In genomic region chr16:66934839-66935318, GRCh38 we compare ENCODE assay signal across 8 cellular contexts. TPM values are rescaled to one million over a fixed set of nuclear protein-coding genes. Genes with fewer than 3 reads are reported as not detected.
DNase-seq lines count a peak whose midpoint lies in the region; ATAC-seq and TF ChIP-seq lines count a peak whose summit lies in the region.
"Not testable (repeated sequence)": the region's sequence is repeated elsewhere in the genome, so short reads cannot be mapped to it uniquely, and the experiment has no call there.

No MANE protein-coding gene starts in this region.

- H3K4me1 ChIP-seq in adrenal gland (replicated peaks in 1 of 2): peaks cover 20 to 42% of the 10 kb centered on the region in 2 donors
- H3K4me1 ChIP-seq in esophagus muscularis mucosa: peaks cover 37 to 58% (median 48%) of the 10 kb centered on the region in 4 donors
- H3K4me1 ChIP-seq in psoas muscle: peaks cover 36% of the 10 kb centered on the region
- H3K4me1 ChIP-seq in aorta (ENCODE audit: control insufficient read depth in 1 of 2, insufficient read depth in 2 of 2, low read length in 2 of 2): not testable (repeated sequence)

- TF ChIP-seq CTCF in adrenal gland (IDR thresholded peaks at IDR 0.05); esophagus muscularis mucosa (IDR thresholded peaks at IDR 0.05); lower leg skin (IDR thresholded peaks at IDR 0.05); psoas muscle (IDR thresholded peaks at IDR 0.05): not testable (repeated sequence)

- H3K27me3 ChIP-seq in adrenal gland; esophagus muscularis mucosa; psoas muscle (ENCODE audit: insufficient read depth in 3 of 3, low read length in 2 of 3); aorta (ENCODE audit: control insufficient read depth in 1 of 2, insufficient read depth in 2 of 2, low read length in 1 of 2): not testable (repeated sequence)

- WGBS in adrenal gland, 4 donors: 1 to 3% (median 1%) methylated on average over 18 to 22 of the region's 24 CpGs
- WGBS in esophagus muscularis mucosa: under 1% methylated on average over 24 of the region's 24 CpGs
- WGBS in lower leg skin, 2 donors: 2% methylated on average over 24 of the region's 24 CpGs
- WGBS in psoas muscle, 3 donors: 0 to 1% (median 0%) methylated on average over 15 to 19 of the region's 24 CpGs
- WGBS in aorta, 2 donors: 0% methylated on average over 18 to 21 of the region's 24 CpGs

- intact Hi-C loops in adrenal gland (cut with DNase I) (loop anchor here in 1 of 2 donors (5.0 kb wide), 1 partner anchor 38 kb away; no protein-coding TSS in a partner anchor), psoas muscle (cut with DNase I) (loop anchor here in 1 of 2 donors (5.0 kb wide), 1 partner anchor 38 kb away; no protein-coding TSS in a partner anchor)
- intact Hi-C loops in esophagus muscularis mucosa (cut with DNase I); lower leg skin (cut with DNase I; ENCODE audit: low total_unique reads); aorta (cut with DNase I): not testable (repeated sequence)

- not testable (repeated sequence) for TF ChIP-seq EP300 in esophagus muscularis mucosa (IDR thresholded peaks at IDR 0.05)

- not testable (repeated sequence) for TF ChIP-seq POLR2A in adrenal gland (IDR thresholded peaks at IDR 0.05); esophagus muscularis mucosa (IDR thresholded peaks at IDR 0.05; ENCODE audit: low read depth); lower leg skin (IDR thresholded peaks at IDR 0.05)

- peak; percentile 12 for ATAC-seq in GM18868 (IDR thresholded peaks at IDR 0.05; ENCODE audit: unreplicated experiment)
- ATAC-seq in HG03442 (IDR thresholded peaks at IDR 0.05; ENCODE audit: unreplicated experiment): peak; percentile 18
- peak; percentile 25 for ATAC-seq in SK-N-SH treated with all-trans-retinoic acid at 6 μM for 48 hours
- ATAC-seq in psoas muscle: peak in 2 of 4 donors; percentile 0 to 1
- not testable (repeated sequence) for ATAC-seq in aorta (ENCODE audit: low FRiP score)

- H3K27ac ChIP-seq in adrenal gland: peak overlapping the region; percentile 54 to 97 (median 85)
- peak overlapping the region; percentile 86 to 97 (median 93) for H3K27ac ChIP-seq in esophagus muscularis mucosa (replicated peaks in 1 of 4)
- peak overlapping the region; percentile 91 for H3K27ac ChIP-seq in psoas muscle
- peak overlapping the region in 1 of 2 donors; percentile 69 for H3K27ac ChIP-seq in aorta (ENCODE audit: low read depth in 1 of 2, low read length in 2 of 2)

- not testable (repeated sequence) for H3K9me3 ChIP-seq in adrenal gland (replicated peaks in 1 of 3); esophagus muscularis mucosa; psoas muscle; aorta (ENCODE audit: control insufficient read depth, low read length)

- H3K36me3 ChIP-seq in adrenal gland (replicated peaks in 1 of 2) (peaks cover 0 to 25% of the 10 kb centered on the region in 2 donors), esophagus muscularis mucosa (peaks cover 5 to 57% (median 38%) of the 10 kb centered on the region in 4 donors), psoas muscle (ENCODE audit: insufficient read depth in 1 of 2, low read depth in 1 of 2) (peaks cover 0 to 49% of the 10 kb centered on the region in 2 donors)
- not testable (repeated sequence) for H3K36me3 ChIP-seq in aorta (ENCODE audit: control insufficient read depth in 1 of 2, insufficient read depth in 2 of 2, low read length in 1 of 2)

- H3K4me3 ChIP-seq in adrenal gland (peak overlapping the region; percentile 80 to 89 (median 82)), esophagus muscularis mucosa (peak overlapping the region; percentile 77 to 99 (median 90)), lower leg skin (ENCODE audit: low read depth, poor library complexity, severe bottlenecking) (peak overlapping the region; percentile 85), psoas muscle (peak overlapping the region; percentile 91), aorta (ENCODE audit: low read length in 2 of 2) (peak overlapping the region; percentile 31 to 44)

- DNase-seq in adrenal gland; esophagus muscularis mucosa (ENCODE audit: extremely low spot score); lower leg skin (ENCODE audit: low spot score in 2 of 2); psoas muscle; aorta: not testable (repeated sequence)

RNA-seq across cellular contexts. Expression of gene CES2, which starts 0.4 kb away (rescaled TPM):
- total RNA-seq in adrenal gland: 100 to 1,000 TPM in 1 of 8 donors, 10 to 100 TPM in 7; 79.6 to 133 (median 90.5) TPM
- polyA plus RNA-seq in adrenal gland: 100 to 1,000 TPM in 1 of 3 donors, 10 to 100 TPM in 2; 28.8 to 119 (median 57.8) TPM
- 10 to 100 TPM; 22.0 to 29.7 (median 26.8) TPM for total RNA-seq in esophagus muscularis mucosa
- total RNA-seq in lower leg skin: 10 to 100 TPM; 37.4 to 90.2 (median 50.2) TPM
- total RNA-seq in psoas muscle: 10 to 100 TPM; 22.7 to 92.8 (median 57.6) TPM
- 10 to 100 TPM; 12.8 to 22.4 (median 21.6) TPM for polyA plus RNA-seq in psoas muscle
- 10 to 100 TPM; 32.7 to 42.1 TPM for total RNA-seq in aorta
- polyA plus RNA-seq in aorta: 10 to 100 TPM; 20.5 to 34.4 TPM

RNA-seq across cellular contexts. Expression of gene CIAO2B, which starts 0.7 kb away (rescaled TPM):
- 100 to 1,000 TPM in 2 of 8 donors, 10 to 100 TPM in 6; 80.7 to 177 (median 92.2) TPM for total RNA-seq in adrenal gland
- 100 to 1,000 TPM; 137 to 258 (median 141) TPM for polyA plus RNA-seq in adrenal gland
- total RNA-seq in esophagus muscularis mucosa: 100 to 1,000 TPM in 1 of 4 donors, 10 to 100 TPM in 3; 83.1 to 101 (median 95.5) TPM
- 10 to 100 TPM; 39.3 to 60.3 (median 55.4) TPM for total RNA-seq in lower leg skin
- total RNA-seq in psoas muscle: 100 to 1,000 TPM; 145 to 346 (median 248) TPM
- 100 to 1,000 TPM; 431 to 818 (median 460) TPM for polyA plus RNA-seq in psoas muscle
- 10 to 100 TPM; 51.9 to 62.4 TPM for total RNA-seq in aorta
- 100 to 1,000 TPM; 149 to 165 TPM for polyA plus RNA-seq in aorta

RNA-seq across cellular contexts. Expression of gene RRAD, which starts 9.5 kb away (rescaled TPM):
- total RNA-seq in adrenal gland (10 to 100 TPM in 5 of 8 donors, 1 to 10 TPM in 3; 6.3 to 46.1 (median 18.0) TPM), esophagus muscularis mucosa (10 to 100 TPM; 36.4 to 64.9 (median 55.4) TPM), lower leg skin (10 to 100 TPM in 2 of 4 donors, 1 to 10 TPM in 2; 5.9 to 34.3 (median 17.4) TPM), psoas muscle (1,000 to 10,000 TPM in 1 of 4 donors, 100 to 1,000 TPM in 3; 164 to 2,869 (median 749) TPM), aorta (10 to 100 TPM; 23.6 to 30.1 TPM)
- polyA plus RNA-seq in adrenal gland (10 to 100 TPM in 2 of 3 donors, under 1 TPM in 1; 0.66 to 52.5 (median 15.6) TPM), psoas muscle (100 to 1,000 TPM; 168 to 304 (median 293) TPM), aorta (10 to 100 TPM; 16.2 to 35.2 TPM)

RNA-seq across cellular contexts. Expression of gene CDH16, which starts 16.2 kb away (rescaled TPM):
- total RNA-seq in adrenal gland: under 1 TPM in 1 of 8 donors, not detected in 7; 0.69 TPM
- not detected for polyA plus RNA-seq in adrenal gland
- under 1 TPM in 1 of 4 donors, not detected in 3; 0.52 TPM for total RNA-seq in esophagus muscularis mucosa
- total RNA-seq in lower leg skin: under 1 TPM in 2 of 4 donors, not detected in 2; 0.10 to 0.58 TPM
- 1 to 10 TPM in 1 of 4 donors, under 1 TPM in 1, not detected in 2; 0.53 to 3.3 TPM for total RNA-seq in psoas muscle
- polyA plus RNA-seq in psoas muscle: under 1 TPM; 0.65 to 0.78 (median 0.75) TPM
- not detected for total RNA-seq in aorta
- under 1 TPM in 1 of 2 donors, not detected in 1; 0.18 TPM for polyA plus RNA-seq in aorta

RNA-seq across cellular contexts. Expression of gene CES3, which starts 26.2 kb away (rescaled TPM):
- total RNA-seq in adrenal gland: 1 to 10 TPM in 4 of 8 donors, under 1 TPM in 3, not detected in 1; 0.23 to 1.7 (median 1.3) TPM
- polyA plus RNA-seq in adrenal gland: under 1 TPM; 0.22 to 0.67 (median 0.48) TPM
- under 1 TPM in 3 of 4 donors, not detected in 1; 0.23 to 0.42 (median 0.33) TPM for total RNA-seq in esophagus muscularis mucosa
- total RNA-seq in lower leg skin: 1 to 10 TPM in 3 of 4 donors, under 1 TPM in 1; 0.59 to 1.3 (median 1.2) TPM
- total RNA-seq in psoas muscle: 10 to 100 TPM in 3 of 4 donors, 1 to 10 TPM in 1; 9.7 to 15.2 (median 13.5) TPM
- polyA plus RNA-seq in psoas muscle: 1 to 10 TPM in 2 of 3 donors, under 1 TPM in 1; 0.48 to 8.7 (median 8.5) TPM
- 1 to 10 TPM; 1.0 to 2.4 TPM for total RNA-seq in aorta
- polyA plus RNA-seq in aorta: 1 to 10 TPM in 1 of 2 donors, under 1 TPM in 1; 0.15 to 1.5 TPM

Comparison
In these comparisons a context has a peak if more than half of its experiments do, and no peak if none do; other contexts are left out.
1. H3K4me3 ChIP-seq: peak in every context shown above with its lines; median percentile 91 in psoas muscle; 90 in esophagus muscularis mucosa; 85 in lower leg skin; 82 in adrenal gland; 38 in aorta.